Comparison of ENCODE assay signal across 8 cellular contexts in genomic region chr17:42670199-42670924, GRCh38. TPM values are rescaled to one million over a fixed set of nuclear protein-coding genes. Genes with fewer than 3 reads are reported as not detected.
DNase-seq lines count a peak whose midpoint lies in the region; ATAC-seq and FAIRE-seq lines count a peak whose summit lies in the region.

No MANE protein-coding gene starts in this region.

- H3K4me1 Mint-ChIP-seq in activated CD4-positive, alpha-beta memory T cell treated with anti-CD3 and anti-CD28 coated beads, Interleukin-2, amount 10 ng/mL, durations not matched to agents 7 days and 5 days = peaks cover 21% of the 10 kb centered on the region

- H3K4me3 Mint-ChIP-seq in activated CD4-positive, alpha-beta memory T cell treated with anti-CD3 and anti-CD28 coated beads, Interleukin-2, amount 10 ng/mL, durations not matched to agents 7 days and 5 days = peak overlapping the region; percentile 46

- peak; percentile 44 for ATAC-seq in GM19025 (IDR thresholded peaks at IDR 0.05; ENCODE audit: low read depth, unreplicated experiment)
- no peak for ATAC-seq in GM21367 (IDR thresholded peaks at IDR 0.05; ENCODE audit: unreplicated experiment)
- no peak for ATAC-seq in GM21717 (IDR thresholded peaks at IDR 0.05; ENCODE audit: unreplicated experiment)

- CTCF ChIA-PET in activated CD4-positive, alpha-beta memory T cell treated with anti-CD3 and anti-CD28 coated beads, Interleukin-2, amount 10 ng/mL, durations not matched to agents 7 days and 5 days (lab: Charles Lee) = interaction anchor here (2.0 kb wide), 1 partner anchor 93 kb away, joined by 8 read pairs; the partner anchor contains the start of gene PSMC3IP

- H3K27ac Mint-ChIP-seq in activated CD4-positive, alpha-beta memory T cell treated with anti-CD3 and anti-CD28 coated beads, Interleukin-2, amount 10 ng/mL, durations not matched to agents 7 days and 5 days = no peak overlapping the region

- POLR2A ChIA-PET in activated CD4-positive, alpha-beta memory T cell treated with anti-CD3 and anti-CD28 coated beads, Interleukin-2, amount 10 ng/mL, durations not matched to agents 7 days and 5 days (lab: Charles Lee) = interaction anchor here (1.3 to 4.0 kb wide), 3 partner anchors 9 to 103 kb away, joined by 3 to 14 read pairs (median 10); partner anchors contain the start of genes TUBG2 and VPS25

- peak; percentile 37 for DNase-seq in activated CD4-positive, alpha-beta memory T cell treated with anti-CD3 and anti-CD28 coated beads, Interleukin-2, amount 10 ng/mL, durations not matched to agents 7 days and 5 days
- DNase-seq in frontal cortex (ENCODE audit: low spot score in 2 of 2) (peak; percentile 37 to 46), HUDEP-2 (lab: John Stamatoyannopoulos, UW; ENCODE audit: unreplicated experiment in 76 of 76) (no peak), DMS79 treated with DMSO at 0.1 percent for 48 hours (lab: John Stamatoyannopoulos, UW) (no peak)
- peak; percentile 47 for DNase-seq in stimulated activated CD4-positive, alpha-beta T cell treated with anti-CD3 and anti-CD28 coated beads, Interleukin-4, amount 100 ng/mL, for 24 hours

- peaks cover 48% of the 10 kb centered on the region for H3K27me3 Mint-ChIP-seq in activated CD4-positive, alpha-beta memory T cell treated with anti-CD3 and anti-CD28 coated beads, Interleukin-2, amount 10 ng/mL, durations not matched to agents 7 days and 5 days

- no peaks in the 10 kb centered on the region for H3K9me3 Mint-ChIP-seq in activated CD4-positive, alpha-beta memory T cell treated with anti-CD3 and anti-CD28 coated beads, Interleukin-2, amount 10 ng/mL, durations not matched to agents 7 days and 5 days

- no peaks in the 10 kb centered on the region for H3K36me3 Mint-ChIP-seq in activated CD4-positive, alpha-beta memory T cell treated with anti-CD3 and anti-CD28 coated beads, Interleukin-2, amount 10 ng/mL, durations not matched to agents 7 days and 5 days (ENCODE audit: low read depth)

- no peak for FAIRE-seq in frontal cortex (lab: Jason Lieb, UNC)

RNA-seq across cellular contexts. Expression of gene PLEKHH3, which starts 6.4 kb away (rescaled TPM):
- total RNA-seq in activated CD4-positive, alpha-beta memory T cell treated with anti-CD3 and anti-CD28 coated beads, Interleukin-2, amount 10 ng/mL, durations not matched to agents 7 days and 5 days = 1 to 10 TPM; 1.8 to 3.1 TPM
- 2.0 TPM for total RNA-seq in frontal cortex

RNA-seq across cellular contexts. Expression of gene TUBG2, which starts 11.3 kb away (rescaled TPM):
- total RNA-seq in activated CD4-positive, alpha-beta memory T cell treated with anti-CD3 and anti-CD28 coated beads, Interleukin-2, amount 10 ng/mL, durations not matched to agents 7 days and 5 days = 1 to 10 TPM; 7.2 to 7.5 TPM
- 8.2 TPM for total RNA-seq in frontal cortex

RNA-seq across cellular contexts. Expression of gene CCR10, which starts 11.3 kb away (rescaled TPM):
- total RNA-seq in activated CD4-positive, alpha-beta memory T cell treated with anti-CD3 and anti-CD28 coated beads, Interleukin-2, amount 10 ng/mL, durations not matched to agents 7 days and 5 days = 1 to 10 TPM in 1 of 2 experiments, under 1 TPM in 1; 0.68 to 1.1 TPM
- total RNA-seq in frontal cortex = 0.41 TPM

RNA-seq across cellular contexts. Expression of gene CNTNAP1, which starts 12.0 kb away (rescaled TPM):
- 1 to 10 TPM; 1.2 TPM for total RNA-seq in activated CD4-positive, alpha-beta memory T cell treated with anti-CD3 and anti-CD28 coated beads, Interleukin-2, amount 10 ng/mL, durations not matched to agents 7 days and 5 days
- total RNA-seq in frontal cortex = 5.3 TPM

Comparison
In these comparisons a context has a peak if more than half of its experiments do, and no peak if none do; other contexts are left out.
1. DNase-seq: peak in activated CD4-positive, alpha-beta memory T cell treated with anti-CD3 and anti-CD28 coated beads, Interleukin-2, amount 10 ng/mL, durations not matched to agents 7 days and 5 days (single experiment), frontal cortex (2 of 2) and stimulated activated CD4-positive, alpha-beta T cell treated with anti-CD3 and anti-CD28 coated beads, Interleukin-4, amount 100 ng/mL, for 24 hours (single experiment); none in HUDEP-2 (0 of 76) and DMS79 treated with DMSO at 0.1 percent for 48 hours (single experiment).